ENCODE assay signal across 1 cellular context in genomic region chr3:100229188-100229587, GRCh38.
TF ChIP-seq lines count a peak whose summit lies in the region.

No MANE protein-coding gene starts in this region.

TF ChIP-seq in K562, 482 proteins besides CTCF, POLR2A, EP300 and RAD21 (continued from another document):
- peak; percentile 80 for TF ChIP-seq ZNF512 (tag; IDR thresholded peaks at IDR 0.05)
- TF ChIP-seq THRB (CRISPR knock-in tag; conservative IDR thresholded peaks at IDR 0.05) = 0 out of 2 replicates have a peak, but pooled peaks have one; percentile 36
